16 cellular contexts compared by ENCODE assay signal in genomic region chr6:169229611-169230321, GRCh38. TPM values are rescaled to one million over a fixed set of nuclear protein-coding genes. Genes with fewer than 3 reads are reported as not detected.
DNase-seq lines count a peak whose midpoint lies in the region; ATAC-seq and TF ChIP-seq lines count a peak whose summit lies in the region.
"Had no signal": no experiment of that assay in that cellular context is flagged by ENCODE, and none has a peak within 500 bp of the region (broad histone marks: within the 10 kb centered on the region; RNA-seq: fewer than 3 reads in every experiment).

No MANE protein-coding gene starts in this region.

- WGBS in esophagus muscularis mucosa, result 59% methylated on average over 13 of the region's 13 CpGs
- WGBS in upper lobe of left lung, 2 donors, result 45 to 65% methylated on average over 13 of the region's 13 CpGs

- TF ChIP-seq EP300 in esophagus muscularis mucosa (IDR thresholded peaks at IDR 0.05), result no peak
- TF ChIP-seq EP300 in upper lobe of left lung (IDR thresholded peaks at IDR 0.05), result no peak

- DNase-seq in astrocyte of the cerebellum (ENCODE audit: low read depth) (peak; percentile 31), esophagus muscularis mucosa (ENCODE audit: extremely low spot score) (peak; percentile 91), mucosa of gallbladder (ENCODE audit: low spot score) (peak; percentile 9), superior temporal gyrus (ENCODE audit: extremely low spot score) (peak; percentile 68), T-helper 2 cell (no peak), upper lobe of left lung (no peak)
- DNase-seq: activated CD4-positive, alpha-beta T cell treated with anti-CD3 and anti-CD28 coated beads for 36 hours; activated T-cell treated with anti-CD3 and anti-CD28 coated beads, Interleukin-2, amount 50 U/mL, for 1 hour; DND-41 had no signal

- in situ Hi-C loops in astrocyte of the cerebellum (cut with HindIII; ENCODE audit: low sequenced_read_pairs), result no loop called here

- H3K27ac ChIP-seq in esophagus muscularis mucosa (replicated peaks in 1 of 4) (peak overlapping the region; percentile 9 to 57 (median 34)), upper lobe of left lung (no peak overlapping the region)
- H3K27ac ChIP-seq: BLaER1 treated with 17β-estradiol and CSF1 and Interleukin-3, amounts not matched to agents 10 nM and 100 nM; ovary had no signal

- H3K9me3 ChIP-seq in esophagus muscularis mucosa, result no peaks in the 10 kb centered on the region
- no peaks in the 10 kb centered on the region for H3K9me3 ChIP-seq in upper lobe of left lung
- H3K9me3 ChIP-seq: ovary had no signal

- ATAC-seq in upper lobe of left lung (ENCODE audit: low FRiP score in 2 of 2) (no peak), GM19351 (IDR thresholded peaks at IDR 0.05; ENCODE audit: unreplicated experiment) (no peak), GM18511 (IDR thresholded peaks at IDR 0.05; ENCODE audit: unreplicated experiment) (no peak)
- ATAC-seq: activated CD4-positive, alpha-beta T cell treated with anti-CD3 and anti-CD28 coated beads for 36 hours had no signal

- TF ChIP-seq POLR2A in esophagus muscularis mucosa (IDR thresholded peaks at IDR 0.05; ENCODE audit: low read depth) (no peak), upper lobe of left lung (IDR thresholded peaks at IDR 0.05) (no peak)

- H3K4me3 ChIP-seq in astrocyte of the cerebellum (ENCODE audit: low read depth, low read length), result peak overlapping the region; percentile 7
- H3K4me3 ChIP-seq in esophagus muscularis mucosa, result no peak overlapping the region
- H3K4me3 ChIP-seq in upper lobe of left lung, result no peak overlapping the region
- H3K4me3 ChIP-seq: BLaER1 treated with 17β-estradiol and CSF1 and Interleukin-3, amounts not matched to agents 10 nM and 100 nM; lung; ovary; stomach had no signal

- intact Hi-C loops in esophagus muscularis mucosa (cut with DNase I), result loop anchor here (10.0 kb wide), 1 partner anchor 325 kb away; no protein-coding TSS in a partner anchor

- H3K4me1 ChIP-seq in esophagus muscularis mucosa, result peaks cover 0 to 13% (median 6%) of the 10 kb centered on the region in 4 donors
- no peaks in the 10 kb centered on the region for H3K4me1 ChIP-seq in upper lobe of left lung
- H3K4me1 ChIP-seq: BLaER1 treated with 17β-estradiol and CSF1 and Interleukin-3, amounts not matched to agents 10 nM and 100 nM; stomach had no signal

- no peaks in the 10 kb centered on the region for H3K27me3 ChIP-seq in esophagus muscularis mucosa
- H3K27me3 ChIP-seq in upper lobe of left lung, result no peaks in the 10 kb centered on the region
- H3K27me3 ChIP-seq: BLaER1 treated with 17β-estradiol and CSF1 and Interleukin-3, amounts not matched to agents 10 nM and 100 nM; ovary; stomach had no signal

- TF ChIP-seq CTCF in astrocyte of the cerebellum (IDR thresholded peaks at IDR 0.05; ENCODE audit: low read depth, low read length, missing control alignments) (no peak), esophagus muscularis mucosa (IDR thresholded peaks at IDR 0.05) (no peak), upper lobe of left lung (IDR thresholded peaks at IDR 0.05) (no peak)

- H3K36me3 ChIP-seq in esophagus muscularis mucosa, result peaks cover 0 to 40% (median 11%) of the 10 kb centered on the region in 4 donors
- no peaks in the 10 kb centered on the region for H3K36me3 ChIP-seq in upper lobe of left lung
- H3K36me3 ChIP-seq: BLaER1 treated with 17β-estradiol and CSF1 and Interleukin-3, amounts not matched to agents 10 nM and 100 nM had no signal

RNA-seq across cellular contexts. Expression of gene THBS2, which starts 23.9 kb away (rescaled TPM):
- total RNA-seq in esophagus muscularis mucosa (10 to 100 TPM; 25.7 to 36.4 (median 28.8) TPM), mucosa of gallbladder (21.9 TPM), upper lobe of left lung (10 to 100 TPM in 5 of 6 donors, 1 to 10 TPM in 1; 5.3 to 43.2 (median 17.3) TPM)
- total RNA-seq: activated CD4-positive, alpha-beta T cell treated with anti-CD3 and anti-CD28 coated beads for 36 hours; T-helper 1 cell treated with Interleukin-12 subunit alpha and Interleukin-12 subunit beta and Interleukin-4 antibody, amounts not matched to agents 30 ng/mL and 1 ng/mL, for 36 hours had no signal

Comparison
In these comparisons a context has a peak if more than half of its experiments do, and no peak if none do; other contexts are left out.
1. DNase-seq: peak in astrocyte of the cerebellum (single experiment), esophagus muscularis mucosa (single experiment), mucosa of gallbladder (single experiment) and superior temporal gyrus (single experiment); none in T-helper 2 cell (0 of 5) and upper lobe of left lung (0 of 2).
2. H3K27ac ChIP-seq: peak in esophagus muscularis mucosa (4 of 4); none in upper lobe of left lung (0 of 4).